ENCODE assay signal across 17 cellular contexts in genomic region chr6:118207947-118208346, GRCh38.
"Had no signal": no experiment of that assay in that cellular context is flagged by ENCODE, and none has a peak within 500 bp of the region (broad histone marks: within the 10 kb centered on the region; RNA-seq: fewer than 3 reads in every experiment).

No MANE protein-coding gene starts in this region.

- DNase-seq: activated naive CD4-positive, alpha-beta T cell treated with anti-CD3 and anti-CD28 coated beads, Interleukin-2, amount 10 ng/mL, durations not matched to agents 7 days and 5 days; foreskin melanocyte; heart left ventricle; mammary epithelial cell; mucosa of descending colon; naive thymus-derived CD8-positive, alpha-beta T cell; occipital lobe; psoas muscle; spleen; stimulated activated CD4-positive, alpha-beta T cell treated with anti-CD3 and anti-CD28 coated beads, Interleukin-1b, Interleukin-23, amount 100 ng/mL, for 48 hours; stimulated activated naive CD4-positive, alpha-beta T cell treated with Interleukin-2 at 50 U/mL for 16 hours had no signal

- H3K4me1 Mint-ChIP-seq: activated naive CD4-positive, alpha-beta T cell treated with anti-CD3 and anti-CD28 coated beads, Interleukin-2, amount 10 ng/mL, durations not matched to agents 7 days and 5 days; naive thymus-derived CD8-positive, alpha-beta T cell had no signal

- H3K36me3 Mint-ChIP-seq: activated naive CD4-positive, alpha-beta T cell treated with anti-CD3 and anti-CD28 coated beads, Interleukin-2, amount 10 ng/mL, durations not matched to agents 7 days and 5 days; naive thymus-derived CD8-positive, alpha-beta T cell; type B pancreatic cell had no signal

- H3K36me3 ChIP-seq: cardiac muscle cell, heart left ventricle, spleen had no signal

- H3K9me3 ChIP-seq: heart left ventricle, mucosa of descending colon, psoas muscle, spleen had no signal

- H3K27me3 ChIP-seq: cardiac muscle cell, heart left ventricle, spleen had no signal

- H3K4me3 ChIP-seq: cardiac muscle cell, heart left ventricle, mucosa of descending colon, psoas muscle, spleen had no signal

- H3K27me3 Mint-ChIP-seq: type B pancreatic cell had no signal

- H3K4me3 Mint-ChIP-seq: activated naive CD4-positive, alpha-beta T cell treated with anti-CD3 and anti-CD28 coated beads, Interleukin-2, amount 10 ng/mL, durations not matched to agents 7 days and 5 days; naive thymus-derived CD8-positive, alpha-beta T cell; type B pancreatic cell had no signal

- H3K4me1 ChIP-seq: heart left ventricle, psoas muscle, spleen had no signal

- H3K27ac ChIP-seq: cardiac muscle cell, heart left ventricle, psoas muscle, spleen had no signal

- H3K27ac Mint-ChIP-seq: activated naive CD4-positive, alpha-beta T cell treated with anti-CD3 and anti-CD28 coated beads, Interleukin-2, amount 10 ng/mL, durations not matched to agents 7 days and 5 days; activated T-helper 2 cell treated with anti-CD3 and anti-CD28 coated beads, Interferon-gamma antibody, Interleukin-2, Interleukin-4, amounts not matched to agents 10 μg/mL and 5 μg/mL and 100 μg/mL, durations not matched to agents 14 hours and 24 hours and 36 hours; naive thymus-derived CD8-positive, alpha-beta T cell; type B pancreatic cell had no signal

- H3K9me3 Mint-ChIP-seq: activated naive CD4-positive, alpha-beta T cell treated with anti-CD3 and anti-CD28 coated beads, Interleukin-2, amount 10 ng/mL, durations not matched to agents 7 days and 5 days; activated T-helper 2 cell treated with anti-CD3 and anti-CD28 coated beads, Interferon-gamma antibody, Interleukin-2, Interleukin-4, amounts not matched to agents 10 μg/mL and 5 μg/mL and 100 μg/mL, durations not matched to agents 14 hours and 24 hours and 36 hours; naive thymus-derived CD8-positive, alpha-beta T cell; type B pancreatic cell had no signal

- ATAC-seq: activated CD4-positive, CD25-positive, alpha-beta regulatory T cell treated with anti-CD3 and anti-CD28 coated beads, Interleukin-2, amount 50 U/mL, for 24 hours; heart left ventricle; left lobe of liver; mucosa of descending colon; naive thymus-derived CD8-positive, alpha-beta T cell; psoas muscle; sciatic nerve had no signal
